In the genomic region with DNA sequence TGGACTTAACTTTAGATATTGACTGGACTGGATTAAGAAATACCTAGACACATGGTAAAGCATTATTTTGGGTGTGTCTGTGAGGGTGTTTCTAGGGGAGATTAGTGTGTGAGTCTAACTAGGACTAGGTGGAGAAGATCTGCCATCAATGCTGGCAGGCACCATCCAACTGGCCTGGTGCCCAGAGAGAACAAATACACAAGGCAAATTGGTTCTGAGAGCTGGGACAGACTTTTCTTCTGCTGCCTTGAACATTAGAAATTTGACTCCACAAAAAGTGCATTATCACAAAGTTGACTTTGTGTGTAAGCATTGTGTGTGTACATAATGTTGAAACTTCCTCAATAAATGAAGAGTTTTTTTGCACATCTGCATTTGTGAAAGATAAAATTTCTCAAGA, we compare ENCODE assay signal across 16 cellular contexts.
DNase-seq lines count a peak whose midpoint lies in the region; ATAC-seq and TF ChIP-seq lines count a peak whose summit lies in the region.
"Had no signal": no experiment of that assay in that cellular context is flagged by ENCODE, and none has a peak within 500 bp of the region (broad histone marks: within the 10 kb centered on the region; RNA-seq: fewer than 3 reads in every experiment).

No MANE protein-coding gene starts in this region.

- no peak for TF ChIP-seq POLR2A in right lobe of liver (IDR thresholded peaks at IDR 0.05)

- intact Hi-C loops in Right ventricle myocardium superior (cut with DNase I): no loop called here
- intact Hi-C loops in right lobe of liver (cut with DNase I): no loop called here

- H3K36me3 ChIP-seq in right atrium auricular region (no peaks in the 10 kb centered on the region), SK-N-SH (replicated peaks in 1 of 2; ENCODE audit: control insufficient read depth in 1 of 2, insufficient read depth in 2 of 2, low read length in 1 of 2) (no peaks in the 10 kb centered on the region), right lobe of liver (no peaks in the 10 kb centered on the region)
- H3K36me3 ChIP-seq: HAP-1 had no signal

- H3K27me3 ChIP-seq in right atrium auricular region: no peaks in the 10 kb centered on the region
- H3K27me3 ChIP-seq in SK-N-SH (ENCODE audit: insufficient read depth): no peaks in the 10 kb centered on the region
- H3K27me3 ChIP-seq in right lobe of liver: no peaks in the 10 kb centered on the region

- no peak overlapping the region for H3K27ac ChIP-seq in right atrium auricular region
- H3K27ac ChIP-seq in SK-N-SH (ENCODE audit: low read depth in 2 of 2, low read length in 1 of 2): no peak overlapping the region; a peak in 1 of 4 replicates
- no peak overlapping the region for H3K27ac ChIP-seq in right lobe of liver

- H3K4me2 ChIP-seq in SK-N-SH: no peak overlapping the region

- CTCF ChIA-PET in SK-N-SH (lab: Yijun Ruan, JAX): interaction anchor here (1.2 to 1.4 kb wide), 2 partner anchors 9 to 12 kb away, joined by 3 read pairs; no protein-coding TSS in a partner anchor

- H2AFZ ChIP-seq in SK-N-SH (ENCODE audit: low read depth): no peak overlapping the region

- H3K9me3 ChIP-seq in right atrium auricular region: no peaks in the 10 kb centered on the region
- no peaks in the 10 kb centered on the region for H3K9me3 ChIP-seq in SK-N-SH
- H3K9me3 ChIP-seq in right lobe of liver: no peaks in the 10 kb centered on the region
- H3K9me3 ChIP-seq: Caco-2, HAP-1 had no signal

- no peak for TF ChIP-seq RAD21 in SK-N-SH (IDR thresholded peaks at IDR 0.05; ENCODE audit: low read length)

- no peak for TF ChIP-seq EP300 in SK-N-SH (IDR thresholded peaks at IDR 0.05; ENCODE audit: borderline replicate concordance in 1 of 2, low read depth in 1 of 2, low read length in 1 of 2)

- H3K4me3 ChIP-seq in right atrium auricular region: no peak overlapping the region
- no peak overlapping the region for H3K4me3 ChIP-seq in LNCaP clone FGC (ENCODE audit: low read depth, low read length)
- H3K4me3 ChIP-seq in SK-N-SH (ENCODE audit: low read depth in 2 of 2, low read length in 1 of 2): no peak overlapping the region
- no peak overlapping the region for H3K4me3 ChIP-seq in right lobe of liver
- H3K4me3 ChIP-seq: HAP-1 had no signal

- H3K79me2 ChIP-seq in SK-N-SH (ENCODE audit: insufficient read depth): no peaks in the 10 kb centered on the region

- H3K4me1 ChIP-seq in right atrium auricular region: no peaks in the 10 kb centered on the region
- peaks cover 0 to 5% of the 10 kb centered on the region in 2 experiments; a peak in 1 of 4 replicates for H3K4me1 ChIP-seq in SK-N-SH (ENCODE audit: control insufficient read depth in 1 of 2, insufficient read depth in 2 of 2, low read depth in 1 of 2, low read length in 1 of 2)
- peaks cover 0 to 14% (median 0%) of the 10 kb centered on the region in 4 donors for H3K4me1 ChIP-seq in right lobe of liver
- H3K4me1 ChIP-seq: Caco-2, HAP-1 had no signal

- POLR2A ChIA-PET in SK-N-SH (lab: Yijun Ruan, JAX): no interaction called here

- ATAC-seq in Right ventricle myocardium superior (ENCODE audit: poor library complexity) (peak; percentile 43), right lobe of liver (peak; percentile 72 to 84 (median 78)), GM18520 (IDR thresholded peaks at IDR 0.05; ENCODE audit: unreplicated experiment) (no peak)

- peaks cover 4% of the 10 kb centered on the region for H3F3A ChIP-seq in SK-N-SH (replicated peaks; ENCODE audit: insufficient read depth)

- DNase-seq in Right ventricle myocardium superior (no peak), right atrium auricular region (ENCODE audit: low spot score) (no peak), LNCaP clone FGC (ENCODE audit: low read depth) (peak; percentile 26), SK-N-SH (no peak), right lobe of liver (peak; percentile 62 to 82 (median 77)), activated gamma-delta T cell treated with Interleukin-2 at 50 U/mL for 16 hours (no peak), NCI-H226 (no peak)
- DNase-seq: AML-193, Caco-2, DMS153, EL, Kasumi-1, NCI-H1436 treated with DMSO at 0.1 percent for 48 hours, NCI-H526 had no signal

- no peaks in the 10 kb centered on the region for H4K20me1 ChIP-seq in SK-N-SH (ENCODE audit: insufficient read depth)

- H3K9ac ChIP-seq in SK-N-SH: no peak overlapping the region

- TF ChIP-seq CTCF in right atrium auricular region (IDR thresholded peaks at IDR 0.05) (no peak), LNCaP clone FGC (IDR thresholded peaks at IDR 0.05; ENCODE audit: control insufficient read depth, extremely low read depth, insufficient read depth) (no peak), SK-N-SH (IDR thresholded peaks at IDR 0.05) (no peak), right lobe of liver (IDR thresholded peaks at IDR 0.05) (no peak)

- no peaks in the 10 kb centered on the region for H3K9me2 ChIP-seq in SK-N-SH

TF ChIP-seq in SK-N-SH, 30 proteins besides CTCF, POLR2A, EP300 and RAD21:
- TF ChIP-seq RFX5 (IDR thresholded peaks at IDR 0.05; ENCODE audit: low read length) (no peak), CHD2 (IDR thresholded peaks at IDR 0.05; ENCODE audit: low read length, partially characterized antibody) (no peak), NFIC (IDR thresholded peaks at IDR 0.05; ENCODE audit: borderline replicate concordance) (peak; percentile 37; the same call in 1 of the 2 replicates), RXRA (IDR thresholded peaks at IDR 0.05; ENCODE audit: borderline replicate concordance, low read depth) (no peak), FOXJ3 (CRISPR knock-in tag; IDR thresholded peaks at IDR 0.05) (no peak), FOSL2 (IDR thresholded peaks at IDR 0.05; ENCODE audit: borderline replicate concordance, low read depth) (no peak), GABPA (IDR thresholded peaks at IDR 0.05; ENCODE audit: low read depth) (no peak), ELF1 (IDR thresholded peaks at IDR 0.05) (no peak), TCF12 (IDR thresholded peaks at IDR 0.05) (no peak), RCOR1 (IDR thresholded peaks at IDR 0.05; ENCODE audit: low read length) (no peak), MEF2A (IDR thresholded peaks at IDR 0.05; ENCODE audit: borderline replicate concordance, low read depth) (no peak), SMC3 (IDR thresholded peaks at IDR 0.05; ENCODE audit: low read depth, low read length) (no peak), NRF1 (IDR thresholded peaks at IDR 0.05; ENCODE audit: low read depth, low read length) (no peak)
- TF ChIP-seq, protein P1, sequence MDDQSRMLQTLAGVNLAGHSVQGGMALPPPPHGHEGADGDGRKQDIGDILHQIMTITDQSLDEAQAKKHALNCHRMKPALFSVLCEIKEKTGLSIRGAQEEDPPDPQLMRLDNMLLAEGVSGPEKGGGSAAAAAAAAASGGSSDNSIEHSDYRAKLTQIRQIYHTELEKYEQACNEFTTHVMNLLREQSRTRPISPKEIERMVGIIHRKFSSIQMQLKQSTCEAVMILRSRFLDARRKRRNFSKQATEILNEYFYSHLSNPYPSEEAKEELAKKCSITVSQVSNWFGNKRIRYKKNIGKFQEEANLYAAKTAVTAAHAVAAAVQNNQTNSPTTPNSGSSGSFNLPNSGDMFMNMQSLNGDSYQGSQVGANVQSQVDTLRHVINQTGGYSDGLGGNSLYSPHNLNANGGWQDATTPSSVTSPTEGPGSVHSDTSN (IDR thresholded peaks at IDR 0.05): peak; percentile 21; the same call in 1 of the 2 replicates
- TF ChIP-seq, protein P2, sequence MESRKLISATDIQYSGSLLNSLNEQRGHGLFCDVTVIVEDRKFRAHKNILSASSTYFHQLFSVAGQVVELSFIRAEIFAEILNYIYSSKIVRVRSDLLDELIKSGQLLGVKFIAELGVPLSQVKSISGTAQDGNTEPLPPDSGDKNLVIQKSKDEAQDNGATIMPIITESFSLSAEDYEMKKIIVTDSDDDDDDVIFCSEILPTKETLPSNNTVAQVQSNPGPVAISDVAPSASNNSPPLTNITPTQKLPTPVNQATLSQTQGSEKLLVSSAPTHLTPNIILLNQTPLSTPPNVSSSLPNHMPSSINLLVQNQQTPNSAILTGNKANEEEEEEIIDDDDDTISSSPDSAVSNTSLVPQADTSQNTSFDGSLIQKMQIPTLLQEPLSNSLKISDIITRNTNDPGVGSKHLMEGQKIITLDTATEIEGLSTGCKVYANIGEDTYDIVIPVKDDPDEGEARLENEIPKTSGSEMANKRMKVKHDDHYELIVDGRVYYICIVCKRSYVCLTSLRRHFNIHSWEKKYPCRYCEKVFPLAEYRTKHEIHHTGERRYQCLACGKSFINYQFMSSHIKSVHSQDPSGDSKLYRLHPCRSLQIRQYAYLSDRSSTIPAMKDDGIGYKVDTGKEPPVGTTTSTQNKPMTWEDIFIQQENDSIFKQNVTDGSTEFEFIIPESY (IDR thresholded peaks at IDR 0.05; ENCODE audit: borderline replicate concordance, low read depth): no peak

Comparison
In these comparisons a context has a peak if more than half of its experiments do, and no peak if none do; other contexts are left out.
1. DNase-seq: peak in LNCaP clone FGC (single experiment) and right lobe of liver (3 of 3); none in Right ventricle myocardium superior (single experiment), right atrium auricular region (single experiment), SK-N-SH (single experiment), activated gamma-delta T cell treated with Interleukin-2 at 50 U/mL for 16 hours (single experiment) and NCI-H226 (single experiment).